1 cellular context compared by ENCODE assay signal in the genomic region with DNA sequence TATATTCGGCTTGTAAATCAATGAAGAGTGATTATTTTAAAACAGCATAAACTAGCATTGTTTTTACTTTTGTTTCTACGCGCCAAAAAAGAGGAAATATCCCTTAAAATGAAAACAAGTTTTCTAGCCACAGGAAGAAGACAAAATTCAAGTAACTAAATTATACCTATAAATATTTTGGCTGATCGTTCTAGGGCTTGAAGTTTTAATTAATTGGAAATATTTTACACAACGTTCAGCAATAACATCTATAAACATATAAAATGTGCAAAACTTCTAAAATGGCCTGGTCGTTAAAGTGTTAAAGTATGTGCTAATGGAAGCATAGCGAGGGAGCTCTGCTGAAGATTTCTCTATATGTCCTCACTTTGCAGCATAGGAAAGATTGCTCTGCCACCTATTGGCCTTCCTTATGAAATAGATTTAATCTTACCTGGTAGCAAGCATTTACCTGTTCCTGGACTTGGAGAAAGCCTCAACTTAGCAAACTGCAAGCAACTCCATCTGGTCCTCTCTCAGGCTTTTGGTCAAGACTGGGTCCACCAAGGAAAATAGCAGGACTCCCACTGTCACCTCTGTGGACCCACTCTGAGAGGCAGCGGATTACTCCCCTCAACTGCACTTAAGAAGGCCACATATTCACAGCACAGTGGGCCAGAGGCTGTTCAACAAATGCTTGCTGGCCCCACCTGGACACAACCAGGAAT.
TF ChIP-seq lines count a peak whose summit lies in the region.

No MANE protein-coding gene starts in this region.

TF ChIP-seq in endothelial cell of umbilical vein, 7 proteins besides CTCF, POLR2A, EP300 and RAD21:
- TF ChIP-seq, protein P1, sequence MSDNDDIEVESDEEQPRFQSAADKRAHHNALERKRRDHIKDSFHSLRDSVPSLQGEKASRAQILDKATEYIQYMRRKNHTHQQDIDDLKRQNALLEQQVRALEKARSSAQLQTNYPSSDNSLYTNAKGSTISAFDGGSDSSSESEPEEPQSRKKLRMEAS (IDR thresholded peaks at IDR 0.05; ENCODE audit: insufficient read depth, insufficient read length), result no peak
- TF ChIP-seq FOS (IDR thresholded peaks at IDR 0.05; ENCODE audit: borderline replicate concordance, insufficient read depth, low read length) (no peak), MYC (IDR thresholded peaks at IDR 0.05; ENCODE audit: low read depth, low read length) (no peak), POLR2AphosphoS5 (IDR thresholded peaks at IDR 0.05; ENCODE audit: insufficient read depth, low read depth, low read length) (no peak), EZH2 (IDR thresholded peaks at IDR 0.05; ENCODE audit: borderline replicate concordance, low read depth, low read length, severe bottlenecking) (no peak), GATA2 (IDR thresholded peaks at IDR 0.05; ENCODE audit: insufficient read depth, insufficient read length, low read depth, low read length) (no peak), JUN (IDR thresholded peaks at IDR 0.05; ENCODE audit: borderline replicate concordance, insufficient read depth, insufficient read length, low read depth) (no peak)
